Comparison of ENCODE assay signal across 8 cellular contexts in genomic region chr7:106658504-106659368, GRCh38. TPM values are rescaled to one million over a fixed set of nuclear protein-coding genes. Genes with fewer than 3 reads are reported as not detected.
DNase-seq lines count a peak whose midpoint lies in the region; ATAC-seq and TF ChIP-seq lines count a peak whose summit lies in the region.

No MANE protein-coding gene starts in this region.

- intact Hi-C loops in CD8-positive, alpha-beta T cell (cut with DNase I, micrococcal nuclease) = loop anchor here in 1 of 2 experiments (5.0 kb wide), 1 partner anchor 134 kb away; no protein-coding TSS in a partner anchor
- intact Hi-C loops in dendritic cell treated with granulocyte-macrophage colony-stimulating factor and Interleukin-4, amounts not matched to agents 40 ng/mL and 50 ng/mL, for 4 days (cut with micrococcal nuclease) = no loop called here

- DNase-seq in CD8-positive, alpha-beta T cell = no peak
- no peak for DNase-seq in NCI-H2107 (lab: John Stamatoyannopoulos, UW)
- no peak for DNase-seq in MV-4-11 (lab: John Stamatoyannopoulos, UW)
- no peak for DNase-seq in NCI-H2171 treated with DMSO at 0.1 percent for 48 hours (lab: John Stamatoyannopoulos, UW)

- no peaks in the 10 kb centered on the region for H3K9me3 ChIP-seq in CD8-positive, alpha-beta T cell (ENCODE audit: low read length)
- no peaks in the 10 kb centered on the region for H3K9me3 ChIP-seq in OCI-LY1 (ENCODE audit: low read length)
- H3K9me3 ChIP-seq in neutrophil = no peaks in the 10 kb centered on the region

- H3K4me1 ChIP-seq in CD8-positive, alpha-beta T cell (ENCODE audit: insufficient read depth, low read length) = peaks cover 15% of the 10 kb centered on the region
- peaks cover 11% of the 10 kb centered on the region for H3K4me1 ChIP-seq in OCI-LY1 (ENCODE audit: insufficient read depth, low read length, severe bottlenecking)
- H3K4me1 ChIP-seq in neutrophil (ENCODE audit: control insufficient read depth in 1 of 2, insufficient read depth in 1 of 2, low read depth in 1 of 2, low read length in 1 of 2) = peaks cover 11 to 14% of the 10 kb centered on the region in 2 experiments

- no peaks in the 10 kb centered on the region for H3K9me3 Mint-ChIP-seq in CD8-positive, alpha-beta T cell
- no peaks in the 10 kb centered on the region for H3K9me3 Mint-ChIP-seq in dendritic cell treated with granulocyte-macrophage colony-stimulating factor and Interleukin-4, amounts not matched to agents 40 ng/mL and 50 ng/mL, for 4 days

- POLR2A ChIA-PET in CD8-positive, alpha-beta T cell (lab: Charles Lee) = interaction anchor here (1.2 to 1.7 kb wide), 3 partner anchors 29 to 510 kb away, joined by 3 to 4 read pairs (median 3); partner anchors contain the start of gene HBP1

- H3K4me1 Mint-ChIP-seq in CD8-positive, alpha-beta T cell (ENCODE audit: low read depth) = peaks cover 37% of the 10 kb centered on the region
- H3K4me1 Mint-ChIP-seq in dendritic cell treated with granulocyte-macrophage colony-stimulating factor and Interleukin-4, amounts not matched to agents 40 ng/mL and 50 ng/mL, for 4 days (ENCODE audit: low read depth) = peaks cover 28% of the 10 kb centered on the region

- no peaks in the 10 kb centered on the region for H3F3A ChIP-seq in OCI-LY1 (ENCODE audit: insufficient read depth, low read length)

- peak overlapping the region; percentile 79 for H3K4me3 Mint-ChIP-seq in CD8-positive, alpha-beta T cell
- peak overlapping the region; percentile 82 for H3K4me3 Mint-ChIP-seq in dendritic cell treated with granulocyte-macrophage colony-stimulating factor and Interleukin-4, amounts not matched to agents 40 ng/mL and 50 ng/mL, for 4 days

- H3K27me3 ChIP-seq in CD8-positive, alpha-beta T cell (ENCODE audit: insufficient read depth, low read length) = no peaks in the 10 kb centered on the region
- H3K27me3 ChIP-seq in OCI-LY1 (ENCODE audit: insufficient read depth, low read length) = 0 out of 2 replicates have a peak, but pooled peaks cover 3% of the 10 kb centered on the region
- no peaks in the 10 kb centered on the region for H3K27me3 ChIP-seq in neutrophil

- H3K9me2 ChIP-seq in OCI-LY1 (ENCODE audit: low read depth, low read length) = no peaks in the 10 kb centered on the region

- H3K4me2 ChIP-seq in OCI-LY1 (ENCODE audit: low read length) = peak overlapping the region; percentile 69; the same call in 1 of the 2 replicates

- peak overlapping the region; percentile 87 for H3K4me3 ChIP-seq in CD8-positive, alpha-beta T cell (ENCODE audit: low read depth, low read length)
- H3K4me3 ChIP-seq in OCI-LY1 (ENCODE audit: low read depth, low read length, poor library complexity, severe bottlenecking) = peak overlapping the region; percentile 67
- H3K4me3 ChIP-seq in neutrophil (ENCODE audit: low read depth in 1 of 2, low read length in 1 of 2) = peak overlapping the region; percentile 73 to 90

- no peaks in the 10 kb centered on the region for H4K20me1 ChIP-seq in OCI-LY1 (ENCODE audit: insufficient read depth, low read length)

- H2AFZ ChIP-seq in OCI-LY1 (ENCODE audit: low read length) = no peak overlapping the region

- H3K9ac ChIP-seq in OCI-LY1 (ENCODE audit: low read length) = no peak overlapping the region

- no peaks in the 10 kb centered on the region for H3K27me3 Mint-ChIP-seq in CD8-positive, alpha-beta T cell (ENCODE audit: low read depth)
- no peaks in the 10 kb centered on the region for H3K27me3 Mint-ChIP-seq in dendritic cell treated with granulocyte-macrophage colony-stimulating factor and Interleukin-4, amounts not matched to agents 40 ng/mL and 50 ng/mL, for 4 days

- no peaks in the 10 kb centered on the region for H3K79me2 ChIP-seq in OCI-LY1 (ENCODE audit: insufficient read depth, low read length)

- no peaks in the 10 kb centered on the region for H3K36me3 ChIP-seq in CD8-positive, alpha-beta T cell (ENCODE audit: insufficient read depth, low read length)
- H3K36me3 ChIP-seq in OCI-LY1 (ENCODE audit: insufficient read depth, low read length) = no peaks in the 10 kb centered on the region
- no peaks in the 10 kb centered on the region for H3K36me3 ChIP-seq in neutrophil

- no peak for TF ChIP-seq CTCF in CD8-positive, alpha-beta T cell (IDR thresholded peaks at IDR 0.05)
- TF ChIP-seq CTCF in OCI-LY1 (IDR thresholded peaks at IDR 0.05; ENCODE audit: low read length) = no peak
- no peak for TF ChIP-seq CTCF in neutrophil (IDR thresholded peaks at IDR 0.05)

- H3K27ac Mint-ChIP-seq in CD8-positive, alpha-beta T cell = no peak overlapping the region
- peak overlapping the region; percentile 86 for H3K27ac Mint-ChIP-seq in dendritic cell treated with granulocyte-macrophage colony-stimulating factor and Interleukin-4, amounts not matched to agents 40 ng/mL and 50 ng/mL, for 4 days

- H3K36me3 Mint-ChIP-seq in CD8-positive, alpha-beta T cell = peaks cover 6% of the 10 kb centered on the region
- peaks cover 15% of the 10 kb centered on the region for H3K36me3 Mint-ChIP-seq in dendritic cell treated with granulocyte-macrophage colony-stimulating factor and Interleukin-4, amounts not matched to agents 40 ng/mL and 50 ng/mL, for 4 days (ENCODE audit: low read depth)

- no peak for ATAC-seq in CD8-positive, alpha-beta T cell
- no peak for ATAC-seq in GM19397 (IDR thresholded peaks at IDR 0.05; ENCODE audit: unreplicated experiment)

- H3K27ac ChIP-seq in CD8-positive, alpha-beta T cell (ENCODE audit: low read depth, low read length) = no peak overlapping the region
- H3K27ac ChIP-seq in OCI-LY1 (ENCODE audit: low read depth, low read length, poor library complexity, severe bottlenecking) (no peak overlapping the region), neutrophil (no peak overlapping the region)

- CTCF ChIA-PET in CD8-positive, alpha-beta T cell (lab: Charles Lee) = interaction anchor here (0.7 to 2.2 kb wide), 4 partner anchors 78 to 180 kb away, joined by 3 to 15 read pairs (median 6); no protein-coding TSS in a partner anchor

RNA-seq across cellular contexts. Expression of gene CCDC71L, which starts 2.2 kb away (rescaled TPM):
- total RNA-seq in CD8-positive, alpha-beta T cell = 10 to 100 TPM; 10.4 to 11.1 TPM
